ENCODE assay signal across 20 cellular contexts in genomic region chr9:404229-404628, GRCh38.
"Had no signal": no experiment of that assay in that cellular context is flagged by ENCODE, and none has a peak within 500 bp of the region (broad histone marks: within the 10 kb centered on the region; RNA-seq: fewer than 3 reads in every experiment).

No MANE protein-coding gene starts in this region.

- H3K4me3 ChIP-seq: coronary artery, gastroesophageal sphincter, ovary, stomach, thoracic aorta, uterus had no signal

- ATAC-seq: activated T-cell treated with anti-CD3 and anti-CD28 coated beads, Interleukin-2, amount 50 U/mL, for 4 hours; gastroesophageal sphincter; SK-N-SH treated with all-trans-retinoic acid at 6 μM for 48 hours had no signal

- H3K27me3 ChIP-seq: gastroesophageal sphincter, ovary, stomach, uterus had no signal

- H3K4me1 ChIP-seq: gastroesophageal sphincter, stomach, uterus had no signal

- H3K36me3 ChIP-seq: ovary, thoracic aorta, uterus had no signal

- H3K9me3 Mint-ChIP-seq: activated B cell treated with CpG ODN at 0.5 μM for 24 hours; activated CD4-positive, alpha-beta T cell treated with anti-CD3 and anti-CD28 coated beads, Interleukin-2, amount 10 ng/mL, durations not matched to agents 7 days and 5 days; neural crest cell had no signal

- H3K9me3 ChIP-seq: gastroesophageal sphincter, ovary, stomach, thoracic aorta, uterus had no signal

- H3K4me3 Mint-ChIP-seq: activated B cell treated with CpG ODN at 0.5 μM for 24 hours; activated CD4-positive, alpha-beta T cell treated with anti-CD3 and anti-CD28 coated beads, Interleukin-2, amount 10 ng/mL, durations not matched to agents 7 days and 5 days; activated T-cell treated with anti-CD3 and anti-CD28 coated beads, Interleukin-2, amount 50 U/mL, for 4 hours; neural crest cell had no signal

- H3K27ac Mint-ChIP-seq: activated B cell treated with CpG ODN at 0.5 μM for 24 hours; activated CD4-positive, alpha-beta T cell treated with anti-CD3 and anti-CD28 coated beads, Interleukin-2, amount 10 ng/mL, durations not matched to agents 7 days and 5 days had no signal

- H3K27ac ChIP-seq: coronary artery, epithelial cell of prostate, gastroesophageal sphincter, ovary, stomach, thoracic aorta, uterus had no signal

- H3K4me1 Mint-ChIP-seq: activated CD4-positive, alpha-beta T cell treated with anti-CD3 and anti-CD28 coated beads, Interleukin-2, amount 10 ng/mL, durations not matched to agents 7 days and 5 days; neural crest cell had no signal

- H3K27me3 Mint-ChIP-seq: activated B cell treated with CpG ODN at 0.5 μM for 24 hours; activated CD4-positive, alpha-beta T cell treated with anti-CD3 and anti-CD28 coated beads, Interleukin-2, amount 10 ng/mL, durations not matched to agents 7 days and 5 days had no signal

- DNase-seq: activated B cell treated with CpG ODN at 0.5 μM for 24 hours; activated CD4-positive, alpha-beta T cell treated with anti-CD3 and anti-CD28 coated beads, Interleukin-2, amount 10 ng/mL, durations not matched to agents 7 days and 5 days; activated gamma-delta T cell treated with Interleukin-2 at 50 U/mL for 16 hours; activated T-cell treated with anti-CD3 and anti-CD28 coated beads, Interleukin-2, amount 50 U/mL, for 4 hours; caudate nucleus; effector CD4-positive, alpha-beta T cell; hippocampal formation; mammary epithelial cell; ovary; retina; stimulated activated CD4-positive, alpha-beta T cell treated with anti-CD3 and anti-CD28 coated beads, Interleukin-15, amount 100 ng/mL, for 24 hours; stimulated activated CD4-positive, alpha-beta T cell treated with anti-CD3 and anti-CD28 coated beads, Interleukin-4, amount 100 ng/mL, for 24 hours; stomach; uterus had no signal
